1 cellular context compared by ENCODE assay signal in the genomic region with DNA sequence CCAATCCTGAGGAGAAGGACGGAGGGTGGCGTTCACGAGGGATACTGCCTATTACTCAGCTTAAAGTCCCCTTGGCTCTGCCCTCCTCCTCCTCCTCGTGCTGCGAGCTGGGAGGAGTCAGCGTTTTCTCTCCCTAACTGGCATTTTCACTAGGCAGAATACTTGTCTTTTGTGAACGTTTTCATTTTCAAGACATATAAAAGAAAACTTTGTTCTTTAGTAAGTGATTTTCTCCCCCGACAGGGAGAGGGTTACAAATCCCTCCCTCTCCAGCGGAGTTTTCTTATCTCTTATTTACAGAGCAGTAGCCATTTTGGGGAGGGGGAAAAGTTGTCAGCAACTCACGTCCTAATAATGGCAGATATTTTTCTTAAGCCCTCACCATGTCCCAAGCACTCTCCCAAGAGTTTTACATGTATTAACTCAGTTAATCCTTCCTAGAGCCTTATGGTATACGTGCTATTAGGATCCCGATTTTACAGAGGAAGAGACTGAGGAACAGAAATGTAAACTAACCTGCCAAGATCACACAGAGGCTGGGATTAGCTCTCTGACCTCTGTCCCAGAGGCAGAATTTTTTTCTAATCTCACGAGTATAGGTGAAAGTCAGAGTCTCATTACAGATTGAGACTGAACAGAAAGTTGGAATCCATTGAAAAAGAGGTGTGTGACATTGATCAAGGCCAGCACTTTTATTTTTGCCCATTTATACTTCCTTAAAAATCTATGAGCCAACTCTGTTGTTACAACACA.
TF ChIP-seq lines count a peak whose summit lies in the region.

No MANE protein-coding gene starts in this region.

TF ChIP-seq in K562, 482 proteins besides CTCF, POLR2A, EP300 and RAD21 (continued from another document and continues in another):
- TF ChIP-seq, protein P1, sequence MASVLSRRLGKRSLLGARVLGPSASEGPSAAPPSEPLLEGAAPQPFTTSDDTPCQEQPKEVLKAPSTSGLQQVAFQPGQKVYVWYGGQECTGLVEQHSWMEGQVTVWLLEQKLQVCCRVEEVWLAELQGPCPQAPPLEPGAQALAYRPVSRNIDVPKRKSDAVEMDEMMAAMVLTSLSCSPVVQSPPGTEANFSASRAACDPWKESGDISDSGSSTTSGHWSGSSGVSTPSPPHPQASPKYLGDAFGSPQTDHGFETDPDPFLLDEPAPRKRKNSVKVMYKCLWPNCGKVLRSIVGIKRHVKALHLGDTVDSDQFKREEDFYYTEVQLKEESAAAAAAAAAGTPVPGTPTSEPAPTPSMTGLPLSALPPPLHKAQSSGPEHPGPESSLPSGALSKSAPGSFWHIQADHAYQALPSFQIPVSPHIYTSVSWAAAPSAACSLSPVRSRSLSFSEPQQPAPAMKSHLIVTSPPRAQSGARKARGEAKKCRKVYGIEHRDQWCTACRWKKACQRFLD (CRISPR knock-in tag; IDR thresholded peaks at IDR 0.05) = peak; percentile 93
- TF ChIP-seq ARHGAP35 (IDR thresholded peaks at IDR 0.05; ENCODE audit: partially characterized antibody) (no peak), MAFK (IDR thresholded peaks at IDR 0.05; ENCODE audit: low read length) (peak; percentile 72), FOXM1 (IDR thresholded peaks at IDR 0.05; ENCODE audit: low read depth) (peak; percentile 46), FOXM1 (CRISPR knock-in tag; IDR thresholded peaks at IDR 0.05; ENCODE audit: low read depth) (no peak), KLF13 (tag; IDR thresholded peaks at IDR 0.05; ENCODE audit: borderline replicate concordance, low read depth) (no peak), ZNF41 (CRISPR knock-in tag; conservative IDR thresholded peaks at IDR 0.05) (peak; percentile 34; the same call in 1 of the 2 replicates), RFX7 (CRISPR knock-in tag; IDR thresholded peaks at IDR 0.05) (no peak), ZNF263 (CRISPR knock-in tag; IDR thresholded peaks at IDR 0.05; ENCODE audit: borderline replicate concordance) (peak; percentile 57; the same call in 1 of the 2 replicates), YY1 (IDR thresholded peaks at IDR 0.05; ENCODE audit: borderline replicate concordance in 1 of 3, control insufficient read depth in 1 of 3, extremely low read depth in 1 of 3, insufficient read depth in 3 of 3, insufficient read length in 1 of 3, insufficient replicate concordance in 2 of 3, low read depth in 1 of 3, low read length in 2 of 3) (peak in 2 of 3 experiments; percentile 50 to 91), JUND (IDR thresholded peaks at IDR 0.05; ENCODE audit: borderline replicate concordance, low read depth, low read length) (peak; percentile 10; the same call in 1 of the 2 replicates), JUND (tag; IDR thresholded peaks at IDR 0.05; ENCODE audit: borderline replicate concordance, low read depth, low read length) (peak; percentile 54; the same call in 2 of the 3 replicates), HNRNPUL1 (IDR thresholded peaks at IDR 0.05; ENCODE audit: low read length) (no peak; the same call in 1 of the 2 replicates), SMARCE1 (IDR thresholded peaks at IDR 0.05) (peak; percentile 67), MIER1 (IDR thresholded peaks at IDR 0.05; ENCODE audit: low read depth) (no peak), ZNF121 (CRISPR knock-in tag; conservative IDR thresholded peaks at IDR 0.05) (no peak), ZNF175 (CRISPR knock-in tag; IDR thresholded peaks at IDR 0.05; ENCODE audit: low read depth) (peak; percentile 93), ETV1 (tag; conservative IDR thresholded peaks at IDR 0.05; ENCODE audit: low read depth) (0 out of 2 replicates have a peak, but pooled peaks have one; percentile 8), MTA3 (IDR thresholded peaks at IDR 0.05; ENCODE audit: borderline replicate concordance) (0 out of 2 replicates have a peak, but pooled peaks have one; percentile 62), GABPA (tag; conservative IDR thresholded peaks at IDR 0.05; ENCODE audit: low read depth) (0 out of 2 replicates have a peak, but pooled peaks have one; percentile 34), ELF4 (CRISPR knock-in tag; IDR thresholded peaks at IDR 0.05) (0 out of 2 replicates have a peak, but pooled peaks have one; percentile 10), ZNF589 (CRISPR knock-in tag; IDR thresholded peaks at IDR 0.05; ENCODE audit: low read depth) (peak; percentile 94), ZKSCAN3 (CRISPR knock-in tag; IDR thresholded peaks at IDR 0.05) (no peak), ZNF830 (CRISPR knock-in tag; IDR thresholded peaks at IDR 0.05) (0 out of 2 replicates have a peak, but pooled peaks have one; percentile 37), CBFB (CRISPR knock-in tag; IDR thresholded peaks at IDR 0.05) (no peak), TARDBP (IDR thresholded peaks at IDR 0.05) (no peak; the same call in 1 of the 2 replicates), EP400 (IDR thresholded peaks at IDR 0.05) (peak; percentile 82), CHCHD3 (CRISPR knock-in tag; IDR thresholded peaks at IDR 0.05) (no peak), POLR2AphosphoS2 (IDR thresholded peaks at IDR 0.05; ENCODE audit: low read length) (no peak), ZNF140 (CRISPR knock-in tag; IDR thresholded peaks at IDR 0.05) (no peak; the same call in 1 of the 2 replicates), ZNF551 (CRISPR knock-in tag; IDR thresholded peaks at IDR 0.05) (no peak), TCFL5 (CRISPR knock-in tag; conservative IDR thresholded peaks at IDR 0.05) (no peak; the same call in 1 of the 2 replicates), RAD51 (IDR thresholded peaks at IDR 0.05; ENCODE audit: borderline replicate concordance, low read depth) (no peak), MYNN (IDR thresholded peaks at IDR 0.05) (peak; percentile 53; the same call in 1 of the 2 replicates), MYNN (CRISPR knock-in tag; IDR thresholded peaks at IDR 0.05) (no peak), HIVEP1 (CRISPR knock-in tag; IDR thresholded peaks at IDR 0.05) (no peak), KLF6 (CRISPR knock-in tag; IDR thresholded peaks at IDR 0.05; ENCODE audit: borderline replicate concordance) (peak; percentile 68; the same call in 1 of the 2 replicates), KAT8 (IDR thresholded peaks at IDR 0.05; ENCODE audit: low read depth) (peak; percentile 71; the same call in 1 of the 2 replicates)
- TF ChIP-seq, protein P2, sequence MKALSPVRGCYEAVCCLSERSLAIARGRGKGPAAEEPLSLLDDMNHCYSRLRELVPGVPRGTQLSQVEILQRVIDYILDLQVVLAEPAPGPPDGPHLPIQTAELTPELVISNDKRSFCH (CRISPR knock-in tag; IDR thresholded peaks at IDR 0.05) = 0 out of 2 replicates have a peak, but pooled peaks have one; percentile 10
- TF ChIP-seq, protein P2 (tag; IDR thresholded peaks at IDR 0.05) = peak; percentile 95
- TF ChIP-seq, protein P3, sequence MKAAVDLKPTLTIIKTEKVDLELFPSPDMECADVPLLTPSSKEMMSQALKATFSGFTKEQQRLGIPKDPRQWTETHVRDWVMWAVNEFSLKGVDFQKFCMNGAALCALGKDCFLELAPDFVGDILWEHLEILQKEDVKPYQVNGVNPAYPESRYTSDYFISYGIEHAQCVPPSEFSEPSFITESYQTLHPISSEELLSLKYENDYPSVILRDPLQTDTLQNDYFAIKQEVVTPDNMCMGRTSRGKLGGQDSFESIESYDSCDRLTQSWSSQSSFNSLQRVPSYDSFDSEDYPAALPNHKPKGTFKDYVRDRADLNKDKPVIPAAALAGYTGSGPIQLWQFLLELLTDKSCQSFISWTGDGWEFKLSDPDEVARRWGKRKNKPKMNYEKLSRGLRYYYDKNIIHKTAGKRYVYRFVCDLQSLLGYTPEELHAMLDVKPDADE (conservative IDR thresholded peaks at IDR 0.05; ENCODE audit: control insufficient read depth, low read depth, low read length) = no peak
- TF ChIP-seq, protein P4, sequence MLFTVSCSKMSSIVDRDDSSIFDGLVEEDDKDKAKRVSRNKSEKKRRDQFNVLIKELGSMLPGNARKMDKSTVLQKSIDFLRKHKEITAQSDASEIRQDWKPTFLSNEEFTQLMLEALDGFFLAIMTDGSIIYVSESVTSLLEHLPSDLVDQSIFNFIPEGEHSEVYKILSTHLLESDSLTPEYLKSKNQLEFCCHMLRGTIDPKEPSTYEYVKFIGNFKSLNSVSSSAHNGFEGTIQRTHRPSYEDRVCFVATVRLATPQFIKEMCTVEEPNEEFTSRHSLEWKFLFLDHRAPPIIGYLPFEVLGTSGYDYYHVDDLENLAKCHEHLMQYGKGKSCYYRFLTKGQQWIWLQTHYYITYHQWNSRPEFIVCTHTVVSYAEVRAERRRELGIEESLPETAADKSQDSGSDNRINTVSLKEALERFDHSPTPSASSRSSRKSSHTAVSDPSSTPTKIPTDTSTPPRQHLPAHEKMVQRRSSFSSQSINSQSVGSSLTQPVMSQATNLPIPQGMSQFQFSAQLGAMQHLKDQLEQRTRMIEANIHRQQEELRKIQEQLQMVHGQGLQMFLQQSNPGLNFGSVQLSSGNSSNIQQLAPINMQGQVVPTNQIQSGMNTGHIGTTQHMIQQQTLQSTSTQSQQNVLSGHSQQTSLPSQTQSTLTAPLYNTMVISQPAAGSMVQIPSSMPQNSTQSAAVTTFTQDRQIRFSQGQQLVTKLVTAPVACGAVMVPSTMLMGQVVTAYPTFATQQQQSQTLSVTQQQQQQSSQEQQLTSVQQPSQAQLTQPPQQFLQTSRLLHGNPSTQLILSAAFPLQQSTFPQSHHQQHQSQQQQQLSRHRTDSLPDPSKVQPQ (CRISPR knock-in tag; IDR thresholded peaks at IDR 0.05; ENCODE audit: borderline replicate concordance) = no peak
- TF ChIP-seq, protein P5, sequence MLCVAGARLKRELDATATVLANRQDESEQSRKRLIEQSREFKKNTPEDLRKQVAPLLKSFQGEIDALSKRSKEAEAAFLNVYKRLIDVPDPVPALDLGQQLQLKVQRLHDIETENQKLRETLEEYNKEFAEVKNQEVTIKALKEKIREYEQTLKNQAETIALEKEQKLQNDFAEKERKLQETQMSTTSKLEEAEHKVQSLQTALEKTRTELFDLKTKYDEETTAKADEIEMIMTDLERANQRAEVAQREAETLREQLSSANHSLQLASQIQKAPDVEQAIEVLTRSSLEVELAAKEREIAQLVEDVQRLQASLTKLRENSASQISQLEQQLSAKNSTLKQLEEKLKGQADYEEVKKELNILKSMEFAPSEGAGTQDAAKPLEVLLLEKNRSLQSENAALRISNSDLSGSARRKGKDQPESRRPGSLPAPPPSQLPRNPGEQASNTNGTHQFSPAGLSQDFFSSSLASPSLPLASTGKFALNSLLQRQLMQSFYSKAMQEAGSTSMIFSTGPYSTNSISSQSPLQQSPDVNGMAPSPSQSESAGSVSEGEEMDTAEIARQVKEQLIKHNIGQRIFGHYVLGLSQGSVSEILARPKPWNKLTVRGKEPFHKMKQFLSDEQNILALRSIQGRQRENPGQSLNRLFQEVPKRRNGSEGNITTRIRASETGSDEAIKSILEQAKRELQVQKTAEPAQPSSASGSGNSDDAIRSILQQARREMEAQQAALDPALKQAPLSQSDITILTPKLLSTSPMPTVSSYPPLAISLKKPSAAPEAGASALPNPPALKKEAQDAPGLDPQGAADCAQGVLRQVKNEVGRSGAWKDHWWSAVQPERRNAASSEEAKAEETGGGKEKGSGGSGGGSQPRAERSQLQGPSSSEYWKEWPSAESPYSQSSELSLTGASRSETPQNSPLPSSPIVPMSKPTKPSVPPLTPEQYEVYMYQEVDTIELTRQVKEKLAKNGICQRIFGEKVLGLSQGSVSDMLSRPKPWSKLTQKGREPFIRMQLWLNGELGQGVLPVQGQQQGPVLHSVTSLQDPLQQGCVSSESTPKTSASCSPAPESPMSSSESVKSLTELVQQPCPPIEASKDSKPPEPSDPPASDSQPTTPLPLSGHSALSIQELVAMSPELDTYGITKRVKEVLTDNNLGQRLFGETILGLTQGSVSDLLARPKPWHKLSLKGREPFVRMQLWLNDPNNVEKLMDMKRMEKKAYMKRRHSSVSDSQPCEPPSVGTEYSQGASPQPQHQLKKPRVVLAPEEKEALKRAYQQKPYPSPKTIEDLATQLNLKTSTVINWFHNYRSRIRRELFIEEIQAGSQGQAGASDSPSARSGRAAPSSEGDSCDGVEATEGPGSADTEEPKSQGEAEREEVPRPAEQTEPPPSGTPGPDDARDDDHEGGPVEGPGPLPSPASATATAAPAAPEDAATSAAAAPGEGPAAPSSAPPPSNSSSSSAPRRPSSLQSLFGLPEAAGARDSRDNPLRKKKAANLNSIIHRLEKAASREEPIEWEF (CRISPR knock-in tag; IDR thresholded peaks at IDR 0.05) = peak; percentile 91
- TF ChIP-seq, protein P6, sequence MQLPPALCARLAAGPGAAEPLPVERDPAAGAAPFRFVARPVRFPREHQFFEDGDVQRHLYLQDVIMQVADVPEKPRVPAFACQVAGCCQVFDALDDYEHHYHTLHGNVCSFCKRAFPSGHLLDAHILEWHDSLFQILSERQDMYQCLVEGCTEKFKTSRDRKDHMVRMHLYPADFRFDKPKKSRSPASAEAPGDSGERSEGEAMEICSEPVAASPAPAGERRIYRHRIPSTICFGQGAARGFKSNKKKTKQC (CRISPR knock-in tag; IDR thresholded peaks at IDR 0.05) = no peak
- TF ChIP-seq, protein P7, sequence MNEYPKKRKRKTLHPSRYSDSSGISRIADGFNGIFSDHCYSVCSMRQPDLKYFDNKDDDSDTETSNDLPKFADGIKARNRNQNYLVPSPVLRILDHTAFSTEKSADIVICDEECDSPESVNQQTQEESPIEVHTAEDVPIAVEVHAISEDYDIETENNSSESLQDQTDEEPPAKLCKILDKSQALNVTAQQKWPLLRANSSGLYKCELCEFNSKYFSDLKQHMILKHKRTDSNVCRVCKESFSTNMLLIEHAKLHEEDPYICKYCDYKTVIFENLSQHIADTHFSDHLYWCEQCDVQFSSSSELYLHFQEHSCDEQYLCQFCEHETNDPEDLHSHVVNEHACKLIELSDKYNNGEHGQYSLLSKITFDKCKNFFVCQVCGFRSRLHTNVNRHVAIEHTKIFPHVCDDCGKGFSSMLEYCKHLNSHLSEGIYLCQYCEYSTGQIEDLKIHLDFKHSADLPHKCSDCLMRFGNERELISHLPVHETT (CRISPR knock-in tag; conservative IDR thresholded peaks at IDR 0.05 in 1 of 2, IDR thresholded peaks at IDR 0.05 in 1 of 2) = peak in 1 of 2 experiments; percentile 83; a peak in 2 of 4 replicates
- TF ChIP-seq, protein P8, sequence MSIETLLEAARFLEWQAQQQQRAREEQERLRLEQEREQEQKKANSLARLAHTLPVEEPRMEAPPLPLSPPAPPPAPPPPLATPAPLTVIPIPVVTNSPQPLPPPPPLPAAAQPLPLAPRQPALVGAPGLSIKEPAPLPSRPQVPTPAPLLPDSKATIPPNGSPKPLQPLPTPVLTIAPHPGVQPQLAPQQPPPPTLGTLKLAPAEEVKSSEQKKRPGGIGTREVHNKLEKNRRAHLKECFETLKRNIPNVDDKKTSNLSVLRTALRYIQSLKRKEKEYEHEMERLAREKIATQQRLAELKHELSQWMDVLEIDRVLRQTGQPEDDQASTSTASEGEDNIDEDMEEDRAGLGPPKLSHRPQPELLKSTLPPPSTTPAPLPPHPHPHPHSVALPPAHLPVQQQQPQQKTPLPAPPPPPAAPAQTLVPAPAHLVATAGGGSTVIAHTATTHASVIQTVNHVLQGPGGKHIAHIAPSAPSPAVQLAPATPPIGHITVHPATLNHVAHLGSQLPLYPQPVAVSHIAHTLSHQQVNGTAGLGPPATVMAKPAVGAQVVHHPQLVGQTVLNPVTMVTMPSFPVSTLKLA (conservative IDR thresholded peaks at IDR 0.05) = peak; percentile 70 to 77
- TF ChIP-seq, protein P9, sequence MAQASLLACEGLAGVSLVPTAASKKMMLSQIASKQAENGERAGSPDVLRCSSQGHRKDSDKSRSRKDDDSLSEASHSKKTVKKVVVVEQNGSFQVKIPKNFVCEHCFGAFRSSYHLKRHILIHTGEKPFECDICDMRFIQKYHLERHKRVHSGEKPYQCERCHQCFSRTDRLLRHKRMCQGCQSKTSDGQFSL (CRISPR knock-in tag; IDR thresholded peaks at IDR 0.05) = no peak
- TF ChIP-seq, protein P9 (tag; IDR thresholded peaks at IDR 0.05) = peak in 1 of 2 experiments; percentile 44; a peak in 1 of 4 replicates
